Comparison of ENCODE assay signal across 7 cellular contexts in genomic region chr1:228433337-228434053, GRCh38. TPM values are rescaled to one million over a fixed set of nuclear protein-coding genes. Genes with fewer than 3 reads are reported as not detected.
A peak's percentile ranks its signal among the peaks of the same experiment; 100 is the strongest.
DNase-seq lines count a peak whose midpoint lies in the region; ATAC-seq, FAIRE-seq and TF ChIP-seq lines count a peak whose summit lies in the region.
"Not testable (repeated sequence)": the region's sequence is repeated elsewhere in the genome, so short reads cannot be mapped to it uniquely, and the experiment has no call there.
"Had no signal": no experiment of that assay in that cellular context is flagged by ENCODE, and none has a peak within 500 bp of the region (broad histone marks: within the 10 kb centered on the region; RNA-seq: fewer than 3 reads in every experiment).

No MANE protein-coding gene starts in this region.

- not testable (repeated sequence) for H3K9ac ChIP-seq in HUES48 (ENCODE audit: low read depth, low read length); endodermal cell (ENCODE audit: extremely low read depth, low read length, poor library complexity, severe bottlenecking); HepG2 (ENCODE audit: insufficient read depth, low read depth, low read length); neural progenitor cell

- FAIRE-seq in HepG2 (lab: Jason Lieb, UNC), result not testable (repeated sequence)

- intact Hi-C loops in PC-9 (cut with micrococcal nuclease; ENCODE audit: unreplicated experiment); HepG2 (cut with micrococcal nuclease; ENCODE audit: unreplicated experiment); sciatic nerve (cut with DNase I): not testable (repeated sequence)

- peak overlapping the region; percentile 37 for H3K4me2 ChIP-seq in PC-9
- peak overlapping the region; percentile 24; the same call in 1 of the 2 replicates for H3K4me2 ChIP-seq in HepG2 (ENCODE audit: low read depth, low read length)
- H3K4me2 ChIP-seq in neural progenitor cell, result peak overlapping the region; percentile 52

- not testable (repeated sequence) for H3K9me3 Mint-ChIP-seq in endodermal cell, neural progenitor cell

- not testable (repeated sequence) for H3K4me1 ChIP-seq in HUES48 (ENCODE audit: control insufficient read depth, insufficient read depth, low read length); endodermal cell (ENCODE audit: control insufficient read depth, insufficient read depth, low read length)
- H3K4me1 ChIP-seq in PC-9 (replicated peaks; ENCODE audit: insufficient read depth) (peaks cover 12% of the 10 kb centered on the region), HepG2 (ENCODE audit: insufficient read depth, low read length) (peaks cover 17% of the 10 kb centered on the region), neural progenitor cell (peaks cover 14% of the 10 kb centered on the region)

- peaks cover 43% of the 10 kb centered on the region for H3K27me3 ChIP-seq in HUES48 (ENCODE audit: control insufficient read depth, insufficient read depth, low read length)
- H3K27me3 ChIP-seq in PC-9 (ENCODE audit: insufficient read depth, low read depth); endodermal cell (ENCODE audit: control insufficient read depth, insufficient read depth, low read length, poor library complexity, severe bottlenecking): not testable (repeated sequence)
- H3K27me3 ChIP-seq in HepG2 (ENCODE audit: control insufficient read depth in 1 of 2, insufficient read depth in 2 of 2, low read length in 2 of 2), result peaks cover 2 to 25% of the 10 kb centered on the region in 2 experiments; a peak in 4 of 5 replicates
- peaks cover 51% of the 10 kb centered on the region for H3K27me3 ChIP-seq in neural progenitor cell

- not testable (repeated sequence) for TF ChIP-seq EP300 in HepG2 (IDR thresholded peaks at IDR 0.05; ENCODE audit: low read depth in 2 of 2, low read length in 2 of 2); HepG2 (CRISPR knock-in tag; IDR thresholded peaks at IDR 0.05; ENCODE audit: borderline replicate concordance)

- ATAC-seq in HepG2, result peak; percentile 78
- ATAC-seq in sciatic nerve, result not testable (repeated sequence)

- H3K27ac ChIP-seq in HUES48 (ENCODE audit: low read depth, low read length) (peak overlapping the region; percentile 63), PC-9 (peak overlapping the region; percentile 26; the same call in 1 of the 2 replicates)
- H3K27ac ChIP-seq in endodermal cell (ENCODE audit: low read depth, low read length); HepG2 (ENCODE audit: extremely low read length, insufficient read depth, low read length); neural progenitor cell: not testable (repeated sequence)

- peak in 1 of 2 experiments; percentile 53 for DNase-seq in PC-9
- peak; percentile 47 for DNase-seq in endodermal cell
- DNase-seq in HepG2 (ENCODE audit: low spot score); neural progenitor cell (ENCODE audit: low spot score): not testable (repeated sequence)
- DNase-seq in sciatic nerve (ENCODE audit: low spot score), result peak; percentile 6

- H3K9me2 ChIP-seq in PC-9 (ENCODE audit: insufficient read depth), result not testable (repeated sequence)

- not testable (repeated sequence) for TF ChIP-seq CTCF in PC-9 (conservative IDR thresholded peaks at IDR 0.05); endodermal cell (conservative IDR thresholded peaks at IDR 0.05); HepG2 (CRISPR knock-in tag; IDR thresholded peaks at IDR 0.05); neural progenitor cell (IDR thresholded peaks at IDR 0.05)

- in situ Hi-C loops in HepG2 (cut with HindIII; ENCODE audit: extremely low pct_ligation_motif_present, low pct_unique_long_range_greater_than_20kb), result not testable (repeated sequence)

- peaks cover 37% of the 10 kb centered on the region for H3K4me1 Mint-ChIP-seq in endodermal cell
- not testable (repeated sequence) for H3K4me1 Mint-ChIP-seq in neural progenitor cell

- H3K9me3 ChIP-seq in HUES48 (ENCODE audit: control insufficient read depth, insufficient read depth, low read length); PC-9 (ENCODE audit: insufficient read depth, low read depth); endodermal cell (ENCODE audit: control insufficient read depth, low read length); HepG2 (ENCODE audit: low read length); neural progenitor cell (ENCODE audit: low read depth): not testable (repeated sequence)

- TF ChIP-seq RAD21 in HepG2 (CRISPR knock-in tag; IDR thresholded peaks at IDR 0.05), result not testable (repeated sequence)

- not testable (repeated sequence) for H3K4me3 ChIP-seq in HUES48 (ENCODE audit: low read depth, low read length); PC-9; HepG2 (replicated peaks in 1 of 3; ENCODE audit: insufficient read depth in 1 of 3, low read depth in 2 of 3, low read length in 3 of 3); neural progenitor cell
- peak overlapping the region; percentile 60 for H3K4me3 ChIP-seq in endodermal cell (ENCODE audit: low read length)

- H3K36me3 Mint-ChIP-seq in endodermal cell (ENCODE audit: low read depth); neural progenitor cell: not testable (repeated sequence)

- H3K27me3 Mint-ChIP-seq in endodermal cell (ENCODE audit: insufficient read depth), result peaks cover 60% of the 10 kb centered on the region
- H3K27me3 Mint-ChIP-seq in neural progenitor cell (ENCODE audit: insufficient read depth, low read depth), result not testable (repeated sequence)

- CTCF ChIA-PET in PC-9 (lab: Charles Lee); HepG2 (lab: Yijun Ruan, JAX; ENCODE audit: low intra/inter-chr PET ratio, low total read pairs): not testable (repeated sequence)

- 66 to 79% methylated on average over 6 to 7 of the region's 7 CpGs for WGBS in endodermal cell (ENCODE audit: insufficient coverage in 1 of 2, insufficient read length in 1 of 2), 2 experiments
- 12% methylated on average over 7 of the region's 7 CpGs for WGBS in HepG2 (ENCODE audit: low lambda C conversion rate)

- H3F3A ChIP-seq in PC-9 (ENCODE audit: insufficient read depth, low read depth); neural progenitor cell (ENCODE audit: low read depth): not testable (repeated sequence)

- H4K20me1 ChIP-seq in PC-9 (ENCODE audit: insufficient read depth); HepG2 (ENCODE audit: insufficient read depth, low read length); neural progenitor cell (ENCODE audit: low read depth): not testable (repeated sequence)

- POLR2A ChIA-PET in PC-9 (lab: Charles Lee; ENCODE audit: unreplicated experiment) (interaction anchor here (0.8 kb wide), 1 partner anchor 24 kb away, joined by 22 read pairs; no protein-coding TSS in a partner anchor), HepG2 (lab: Yijun Ruan, JAX) (interaction anchor here (0.7 to 1.6 kb wide), 3 partner anchors 19 to 57 kb away, joined by 3 to 5 read pairs (median 3); partner anchors contain the start of gene TRIM11)

- peak overlapping the region; percentile 59 for H3K27ac Mint-ChIP-seq in endodermal cell
- not testable (repeated sequence) for H3K27ac Mint-ChIP-seq in neural progenitor cell

- not testable (repeated sequence) for TF ChIP-seq POLR2A in HepG2 (IDR thresholded peaks at IDR 0.05; ENCODE audit: insufficient read depth in 1 of 2, low read depth in 2 of 2, low read length in 2 of 2)

- peak overlapping the region; percentile 29; the same call in 1 of the 2 replicates for H2AFZ ChIP-seq in PC-9
- not testable (repeated sequence) for H2AFZ ChIP-seq in HepG2 (ENCODE audit: low read length); neural progenitor cell (replicated peaks)

- not testable (repeated sequence) for BruUV-seq in PC-9 (replicated peaks; lab: Mats Ljungman, UMichigan); HepG2 (replicated peaks; lab: Mats Ljungman, UMichigan)

- H3K79me2 ChIP-seq in PC-9 (ENCODE audit: low read depth); HepG2 (ENCODE audit: insufficient read depth, low read length); neural progenitor cell (ENCODE audit: low read depth): not testable (repeated sequence)

- H3K4me3 Mint-ChIP-seq in endodermal cell, result peak overlapping the region; percentile 22
- not testable (repeated sequence) for H3K4me3 Mint-ChIP-seq in neural progenitor cell

- H3K36me3 ChIP-seq in HUES48 (ENCODE audit: control insufficient read depth, insufficient read depth, low read length); PC-9 (ENCODE audit: low read depth); endodermal cell (ENCODE audit: control insufficient read depth, insufficient read depth, low read length); HepG2 (replicated peaks in 1 of 2; ENCODE audit: control insufficient read depth in 1 of 2, insufficient read depth in 2 of 2, low read length in 2 of 2); neural progenitor cell: not testable (repeated sequence)

RNA-seq across cellular contexts. Expression of gene TRIM17, which starts 16.8 kb away (rescaled TPM):
- total RNA-seq in PC-9 (2021) (47.4 and 55.5 TPM in 2 replicates), endodermal cell (10 to 100 TPM in 1 of 2 donors, 1 to 10 TPM in 1; 8.4 to 19.6 TPM), HepG2 (2016; rRNA removed; fragmentation: Illumina TruSeq; extraction: Trizol) (0.64 TPM in 1 of 2 replicates, not detected in the other), neural progenitor cell (ENCODE audit: low replicate concordance) (2.9 and 5.0 TPM in 2 replicates), sciatic nerve (1.2 TPM)
- polyA plus RNA-seq in endodermal cell (2013, experiment 1 of 2), result 4.8 TPM
- 3.4 TPM for polyA plus RNA-seq in endodermal cell (2013, experiment 2 of 2)
- not detected in 2 replicates for total RNA-seq in HepG2 (2016; cell fraction: cytosol; rRNA removed; fragmentation: Illumina TruSeq; extraction: Trizol; ENCODE audit: low read depth)
- total RNA-seq in HepG2 (2016; cell fraction: insoluble cytoplasmic fraction; rRNA removed; fragmentation: Illumina TruSeq; extraction: Trizol), result 0.10 and 0.45 TPM in 2 replicates
- total RNA-seq in HepG2 (2016; cell fraction: membrane; rRNA removed; fragmentation: Illumina TruSeq; extraction: Trizol), result not detected in 2 replicates
- total RNA-seq in HepG2 (2016; cell fraction: nucleus; rRNA removed; fragmentation: Illumina TruSeq; extraction: Trizol), result 0.72 and 0.81 TPM in 2 replicates
- polyA plus RNA-seq in HepG2 (2011; rRNA removed), result 0.22 and 0.32 TPM in 2 replicates
- 0.10 and 0.11 TPM in 2 replicates for polyA plus RNA-seq in HepG2 (2011; cell fraction: cytosol; rRNA removed)
- polyA plus RNA-seq in HepG2 (2011; cell fraction: nucleus; rRNA removed), result 1.6 and 1.9 TPM in 2 replicates
- polyA plus RNA-seq in HepG2 (2012), result 0.24 and 0.27 TPM in 2 replicates
- not detected in 2 replicates for polyA plus RNA-seq in HepG2 (2016; cell fraction: cytosol; fragmentation: Illumina TruSeq; extraction: Trizol; ENCODE audit: low read depth)
- polyA plus RNA-seq in HepG2 (2016; cell fraction: insoluble cytoplasmic fraction; fragmentation: Illumina TruSeq; extraction: Trizol; ENCODE audit: low read depth), result 0.14 and 0.22 TPM in 2 replicates
- not detected in 2 replicates for polyA plus RNA-seq in HepG2 (2016; cell fraction: membrane; fragmentation: Illumina TruSeq; extraction: Trizol; ENCODE audit: low read depth)
- polyA plus RNA-seq in HepG2 (2016; cell fraction: nucleus; fragmentation: Illumina TruSeq; extraction: Trizol; ENCODE audit: insufficient read depth, low read depth), result 1.2 and 1.4 TPM in 2 replicates
- polyA minus RNA-seq in HepG2 (2011; rRNA and poly(A)+ RNA removed; ENCODE audit: low replicate concordance), result 0.58 TPM in 1 of 2 replicates, not detected in the other
- polyA minus RNA-seq in HepG2 (2011; cell fraction: cytosol; rRNA and poly(A)+ RNA removed), result not detected in 2 replicates
- 0.64 and 0.75 TPM in 2 replicates for polyA minus RNA-seq in HepG2 (2011; cell fraction: nucleus; rRNA and poly(A)+ RNA removed)
- total RNA-seq: A172 had no signal

RNA-seq across cellular contexts. Expression of gene TRIM11, which starts 26.9 kb away (rescaled TPM):
- total RNA-seq in PC-9 (2021), result 76.5 and 78.2 TPM in 2 replicates
- 10 to 100 TPM; 33.8 to 38.9 TPM for total RNA-seq in endodermal cell
- 18.2 TPM for polyA plus RNA-seq in endodermal cell (2013, experiment 1 of 2)
- 19.0 TPM for polyA plus RNA-seq in endodermal cell (2013, experiment 2 of 2)
- total RNA-seq in HepG2 (2016; rRNA removed; fragmentation: Illumina TruSeq; extraction: Trizol), result 9.7 and 16.1 TPM in 2 replicates
- 8.8 and 9.6 TPM in 2 replicates for total RNA-seq in HepG2 (2016; cell fraction: cytosol; rRNA removed; fragmentation: Illumina TruSeq; extraction: Trizol; ENCODE audit: low read depth)
- 10.0 and 15.4 TPM in 2 replicates for total RNA-seq in HepG2 (2016; cell fraction: insoluble cytoplasmic fraction; rRNA removed; fragmentation: Illumina TruSeq; extraction: Trizol)
- total RNA-seq in HepG2 (2016; cell fraction: membrane; rRNA removed; fragmentation: Illumina TruSeq; extraction: Trizol), result 12.1 and 13.4 TPM in 2 replicates
- 16.6 and 19.2 TPM in 2 replicates for total RNA-seq in HepG2 (2016; cell fraction: nucleus; rRNA removed; fragmentation: Illumina TruSeq; extraction: Trizol)
- 6.3 and 8.8 TPM in 2 replicates for polyA plus RNA-seq in HepG2 (2011; rRNA removed)
- 4.7 and 6.1 TPM in 2 replicates for polyA plus RNA-seq in HepG2 (2011; cell fraction: cytosol; rRNA removed)
- 33.2 and 33.5 TPM in 2 replicates for polyA plus RNA-seq in HepG2 (2011; cell fraction: nucleus; rRNA removed)
- polyA plus RNA-seq in HepG2 (2012), result 7.8 and 13.4 TPM in 2 replicates
- 1.3 and 1.5 TPM in 2 replicates for polyA plus RNA-seq in HepG2 (2016; cell fraction: cytosol; fragmentation: Illumina TruSeq; extraction: Trizol; ENCODE audit: low read depth)
- polyA plus RNA-seq in HepG2 (2016; cell fraction: insoluble cytoplasmic fraction; fragmentation: Illumina TruSeq; extraction: Trizol; ENCODE audit: low read depth), result 9.6 and 11.4 TPM in 2 replicates
- polyA plus RNA-seq in HepG2 (2016; cell fraction: membrane; fragmentation: Illumina TruSeq; extraction: Trizol; ENCODE audit: low read depth), result 2.2 and 2.7 TPM in 2 replicates
- 33.8 and 38.7 TPM in 2 replicates for polyA plus RNA-seq in HepG2 (2016; cell fraction: nucleus; fragmentation: Illumina TruSeq; extraction: Trizol; ENCODE audit: insufficient read depth, low read depth)
- 19.6 and 39.2 TPM in 2 replicates for polyA minus RNA-seq in HepG2 (2011; rRNA and poly(A)+ RNA removed; ENCODE audit: low replicate concordance)
- 6.6 and 7.0 TPM in 2 replicates for polyA minus RNA-seq in HepG2 (2011; cell fraction: cytosol; rRNA and poly(A)+ RNA removed)
- 17.0 and 20.8 TPM in 2 replicates for polyA minus RNA-seq in HepG2 (2011; cell fraction: nucleus; rRNA and poly(A)+ RNA removed)
- total RNA-seq in neural progenitor cell (ENCODE audit: low replicate concordance), result 13.7 and 24.9 TPM in 2 replicates
- total RNA-seq in sciatic nerve, result 18.1 TPM

RNA-seq across cellular contexts. Expression of gene RNF187, which starts 53.7 kb away (rescaled TPM):
- total RNA-seq in PC-9 (2021) (182 and 227 TPM in 2 replicates), endodermal cell (100 to 1,000 TPM; 103 to 112 TPM), HepG2 (2016; rRNA removed; fragmentation: Illumina TruSeq; extraction: Trizol) (43.0 and 59.4 TPM in 2 replicates), neural progenitor cell (ENCODE audit: low replicate concordance) (16.1 and 32.3 TPM in 2 replicates), sciatic nerve (96.3 TPM)
- 55.2 TPM for polyA plus RNA-seq in endodermal cell (2013, experiment 1 of 2)
- polyA plus RNA-seq in endodermal cell (2013, experiment 2 of 2), result 42.1 TPM
- total RNA-seq in HepG2 (2016; cell fraction: cytosol; rRNA removed; fragmentation: Illumina TruSeq; extraction: Trizol; ENCODE audit: low read depth), result 8.6 and 11.6 TPM in 2 replicates
- 41.8 and 57.0 TPM in 2 replicates for total RNA-seq in HepG2 (2016; cell fraction: insoluble cytoplasmic fraction; rRNA removed; fragmentation: Illumina TruSeq; extraction: Trizol)
- total RNA-seq in HepG2 (2016; cell fraction: membrane; rRNA removed; fragmentation: Illumina TruSeq; extraction: Trizol), result 21.8 and 27.3 TPM in 2 replicates
- total RNA-seq in HepG2 (2016; cell fraction: nucleus; rRNA removed; fragmentation: Illumina TruSeq; extraction: Trizol), result 22.1 and 22.9 TPM in 2 replicates
- polyA plus RNA-seq in HepG2 (2011; rRNA removed), result 41.2 and 41.3 TPM in 2 replicates
- polyA plus RNA-seq in HepG2 (2011; cell fraction: cytosol; rRNA removed), result 38.3 TPM in 2 replicates
- 22.6 and 27.4 TPM in 2 replicates for polyA plus RNA-seq in HepG2 (2011; cell fraction: nucleus; rRNA removed)
- 48.3 and 79.3 TPM in 2 replicates for polyA plus RNA-seq in HepG2 (2012)
- polyA plus RNA-seq in HepG2 (2016; cell fraction: cytosol; fragmentation: Illumina TruSeq; extraction: Trizol; ENCODE audit: low read depth), result 10.5 and 14.2 TPM in 2 replicates
- polyA plus RNA-seq in HepG2 (2016; cell fraction: insoluble cytoplasmic fraction; fragmentation: Illumina TruSeq; extraction: Trizol; ENCODE audit: low read depth), result 64.2 and 75.2 TPM in 2 replicates
- 22.9 and 27.3 TPM in 2 replicates for polyA plus RNA-seq in HepG2 (2016; cell fraction: membrane; fragmentation: Illumina TruSeq; extraction: Trizol; ENCODE audit: low read depth)
- 45.5 and 53.2 TPM in 2 replicates for polyA plus RNA-seq in HepG2 (2016; cell fraction: nucleus; fragmentation: Illumina TruSeq; extraction: Trizol; ENCODE audit: insufficient read depth, low read depth)
- 55.5 and 56.5 TPM in 2 replicates for polyA minus RNA-seq in HepG2 (2011; rRNA and poly(A)+ RNA removed; ENCODE audit: low replicate concordance)
- 29.7 and 36.4 TPM in 2 replicates for polyA minus RNA-seq in HepG2 (2011; cell fraction: cytosol; rRNA and poly(A)+ RNA removed)
- 16.2 and 16.4 TPM in 2 replicates for polyA minus RNA-seq in HepG2 (2011; cell fraction: nucleus; rRNA and poly(A)+ RNA removed)
